25 cellular contexts compared by ENCODE assay signal in genomic region chr2:136502660-136503059, GRCh38.
"Had no signal": no experiment of that assay in that cellular context is flagged by ENCODE, and none has a peak within 500 bp of the region (broad histone marks: within the 10 kb centered on the region; RNA-seq: fewer than 3 reads in every experiment).

No MANE protein-coding gene starts in this region.

- H3K4me1 ChIP-seq: parathyroid adenoma, psoas muscle, right lobe of liver, sigmoid colon, stomach, suprapubic skin, testis, tibial artery, upper lobe of left lung, vagina had no signal

- ATAC-seq: natural killer cell; psoas muscle; right cardiac atrium; right lobe of liver; stimulated activated effector memory CD8-positive, alpha-beta T cell treated with anti-CD3 and anti-CD28 coated beads, Interleukin-12 subunit alpha, Interleukin-12 subunit beta, amount 100 ng/mL, for 72 hours; stimulated activated naive B cell treated with anti-CD40 and anti-IgM and Interleukin-4, amounts not matched to agents 10 μg/mL and 1 μg/mL and 100 μg/mL, for 72 hours had no signal

- H3K27ac ChIP-seq: neural progenitor cell, ovary, parathyroid adenoma, psoas muscle, right lobe of liver, sigmoid colon, stomach, suprapubic skin, testis, tibial artery, upper lobe of left lung, vagina had no signal

- H3K36me3 ChIP-seq: neural progenitor cell, ovary, right lobe of liver, sigmoid colon, stomach, suprapubic skin, tibial artery, upper lobe of left lung, vagina had no signal

- DNase-seq: natural killer cell; occipital lobe; ovary; posterior cingulate gyrus; psoas muscle; right cardiac atrium; right lobe of liver; sigmoid colon; small intestine; stimulated activated CD4-positive, alpha-beta T cell treated with anti-CD3 and anti-CD28 coated beads, Interleukin-15, amount 100 ng/mL, for 24 hours; stimulated activated CD4-positive, alpha-beta T cell treated with anti-CD3 and anti-CD28 coated beads, Interleukin-2, amount 100 ng/mL, for 24 hours; stimulated activated CD4-positive, alpha-beta T cell treated with anti-CD3 and anti-CD28 coated beads, Interleukin-2, amount 100 ng/mL, for 48 hours; stimulated activated CD4-positive, alpha-beta T cell treated with anti-CD3 and anti-CD28 coated beads, Interleukin-4, amount 100 ng/mL, for 24 hours; stimulated activated naive B cell treated with anti-CD40 and anti-IgM and Interleukin-4, amounts not matched to agents 10 μg/mL and 1 μg/mL and 100 μg/mL, for 72 hours; stimulated activated naive CD4-positive, alpha-beta T cell treated with Interleukin-2 at 50 U/mL for 16 hours; stomach; testis; tibial artery; trophoblast cell; upper lobe of left lung had no signal

- H3K27me3 ChIP-seq: ovary, right lobe of liver, sigmoid colon, stomach, suprapubic skin, testis, tibial artery, upper lobe of left lung, vagina had no signal

- H3K4me3 ChIP-seq: neural progenitor cell, ovary, psoas muscle, right lobe of liver, sigmoid colon, stomach, suprapubic skin, testis, tibial artery, upper lobe of left lung, vagina had no signal

- H3K9me3 ChIP-seq: ovary, psoas muscle, right lobe of liver, sigmoid colon, stomach, suprapubic skin, testis, tibial artery, upper lobe of left lung, vagina had no signal
